ENCODE assay signal across 8 cellular contexts in genomic region chr12:89354630-89354931, GRCh38. TPM values are rescaled to one million over a fixed set of nuclear protein-coding genes. Genes with fewer than 3 reads are reported as not detected.
DNase-seq lines count a peak whose midpoint lies in the region; ATAC-seq and TF ChIP-seq lines count a peak whose summit lies in the region.

No MANE protein-coding gene starts in this region.

- H3K27me3 ChIP-seq in HUES6 (ENCODE audit: control insufficient read depth, insufficient read depth, low read length) = peaks cover 68% of the 10 kb centered on the region
- H3K27me3 ChIP-seq in body of pancreas = no peaks in the 10 kb centered on the region
- no peaks in the 10 kb centered on the region for H3K27me3 ChIP-seq in mesenchymal stem cell (ENCODE audit: control insufficient read depth in 1 of 2, insufficient read depth in 1 of 2, low read length in 2 of 2)

- H2AFZ ChIP-seq in mesenchymal stem cell (ENCODE audit: low read depth, low read length) = peak overlapping the region; percentile 42

- H3K27ac ChIP-seq in HUES6 (ENCODE audit: low read depth, low read length) (peak overlapping the region; percentile 96; the same call in 1 of the 2 replicates), body of pancreas (peak overlapping the region; percentile 99 to 100 (median 100)), mesenchymal stem cell (ENCODE audit: low read length, poor library complexity, severe bottlenecking) (peak overlapping the region; percentile 91)

- peaks cover 7% of the 10 kb centered on the region for H3K79me1 ChIP-seq in mesenchymal stem cell (replicated peaks; ENCODE audit: low read length, poor library complexity, severe bottlenecking)

- intact Hi-C loops in body of pancreas (cut with DNase I) = no loop called here

- peak overlapping the region; percentile 76 to 90 for H3K4ac ChIP-seq in mesenchymal stem cell (ENCODE audit: low read depth in 1 of 2, low read length in 2 of 2)

- peak overlapping the region; percentile 98 for H2BK120ac ChIP-seq in mesenchymal stem cell (ENCODE audit: low read depth, low read length)

- WGBS in body of pancreas, 2 donors = 5 to 9% methylated on average over 9 of the region's 9 CpGs
- 7% methylated on average over 9 of the region's 9 CpGs for WGBS in mesenchymal stem cell

- DNase-seq in Caki2 (ENCODE audit: low read depth) = peak; percentile 45
- DNase-seq in body of pancreas = peak in 1 of 4 donors; percentile 24
- peak; percentile 57 for DNase-seq in mesenchymal stem cell
- no peak for DNase-seq in H4 (ENCODE audit: low spot score)
- no peak for DNase-seq in LoVo (ENCODE audit: low spot score)

- H2AK5ac ChIP-seq in mesenchymal stem cell (ENCODE audit: low read length, severe bottlenecking) = peak overlapping the region; percentile 20

- H3K4me1 ChIP-seq in HUES6 (ENCODE audit: control insufficient read depth, insufficient read depth, low read length) = peaks cover 35% of the 10 kb centered on the region
- H3K4me1 ChIP-seq in body of pancreas = peaks cover 37% of the 10 kb centered on the region
- peaks cover 6% of the 10 kb centered on the region for H3K4me1 ChIP-seq in mesenchymal stem cell (ENCODE audit: control insufficient read depth, insufficient read depth, low read depth, low read length)

- H4K8ac ChIP-seq in mesenchymal stem cell (ENCODE audit: low read length) = peak overlapping the region; percentile 98

- TF ChIP-seq CTCF in body of pancreas (IDR thresholded peaks at IDR 0.05) = no peak

- H3K4me3 ChIP-seq in HUES6 (ENCODE audit: low read depth, low read length) (peak overlapping the region; percentile 77), body of pancreas (peak overlapping the region; percentile 47 to 77), mesenchymal stem cell (ENCODE audit: insufficient read depth in 1 of 2, low read depth in 1 of 2, low read length in 2 of 2) (peak overlapping the region; percentile 72 to 98)

- peak overlapping the region; percentile 99 for H2BK5ac ChIP-seq in mesenchymal stem cell (ENCODE audit: low read depth, low read length, poor library complexity, severe bottlenecking)

- in situ Hi-C loops in Caki2 (cut with HindIII; ENCODE audit: low pct_unique_long_range_greater_than_20kb, low sequenced_read_pairs) = no loop called here

- peak overlapping the region; percentile 66 for H2BK15ac ChIP-seq in mesenchymal stem cell (ENCODE audit: low read depth, poor library complexity, severe bottlenecking)

- no peak for TF ChIP-seq POLR2A in body of pancreas (IDR thresholded peaks at IDR 0.05)

- no peak for ATAC-seq in body of pancreas
- no peak for ATAC-seq in HG03457 (IDR thresholded peaks at IDR 0.05; ENCODE audit: unreplicated experiment)
- ATAC-seq in GM18870 (IDR thresholded peaks at IDR 0.05; ENCODE audit: unreplicated experiment) = no peak

- H3K23ac ChIP-seq in mesenchymal stem cell (ENCODE audit: low read length in 2 of 2) = peak overlapping the region in 1 of 2 experiments; percentile 23

- H3K4me2 ChIP-seq in mesenchymal stem cell (ENCODE audit: low read length, poor library complexity, severe bottlenecking) = peak overlapping the region; percentile 77

- peak overlapping the region in 1 of 2 experiments; percentile 26 for H3K14ac ChIP-seq in mesenchymal stem cell (ENCODE audit: low read length in 2 of 2)

- peak overlapping the region; percentile 98 for H3K18ac ChIP-seq in mesenchymal stem cell (ENCODE audit: low read depth in 1 of 2, low read length in 2 of 2)

- peak overlapping the region; percentile 100 for H4K91ac ChIP-seq in mesenchymal stem cell (ENCODE audit: low read length)

- H2BK12ac ChIP-seq in mesenchymal stem cell (ENCODE audit: low read length in 2 of 2) = peak overlapping the region; percentile 38 to 51

- H3K36me3 ChIP-seq in HUES6 (ENCODE audit: control insufficient read depth, insufficient read depth, low read length) (peaks cover 13% of the 10 kb centered on the region; the same call in 1 of the 2 replicates), body of pancreas (replicated peaks in 1 of 2; ENCODE audit: insufficient read depth in 1 of 2, low read depth in 2 of 2) (no peaks in the 10 kb centered on the region), mesenchymal stem cell (ENCODE audit: control insufficient read depth in 1 of 2, insufficient read depth in 2 of 2, low read depth in 1 of 2, low read length in 2 of 2) (peaks cover 0 to 36% of the 10 kb centered on the region in 2 experiments)

- H3K9me3 ChIP-seq in HUES6 (ENCODE audit: control insufficient read depth, insufficient read depth, low read depth, low read length) (no peaks in the 10 kb centered on the region), body of pancreas (no peaks in the 10 kb centered on the region), mesenchymal stem cell (ENCODE audit: control insufficient read depth, low read length) (no peaks in the 10 kb centered on the region)

- H3K9ac ChIP-seq in HUES6 (ENCODE audit: low read length) (peak overlapping the region; percentile 95), mesenchymal stem cell (ENCODE audit: low read length) (peak overlapping the region; percentile 100)

RNA-seq across cellular contexts. Expression of gene DUSP6, which starts 2.3 kb away (rescaled TPM):
- 24.3 and 24.4 TPM in 2 replicates for total RNA-seq in Caki2 (2014; rRNA removed; shearing (Covaris generic); ENCODE audit: low replicate concordance)
- total RNA-seq in body of pancreas = 10 to 100 TPM; 21.3 to 49.8 TPM
- 111 TPM for polyA plus RNA-seq in mesenchymal stem cell (2013, experiment 1 of 2)
- polyA plus RNA-seq in mesenchymal stem cell (2013, experiment 2 of 2) = 114 TPM
- 2.7 and 4.0 TPM in 2 replicates for total RNA-seq in H4 (2014; rRNA removed; shearing (Covaris generic))

Comparison
In these comparisons a context has a peak if more than half of its experiments do, and no peak if none do; other contexts are left out.
1. DNase-seq: peak in Caki2 (single experiment) and mesenchymal stem cell (single experiment); none in H4 (single experiment) and LoVo (single experiment).
2. Peak in every context shown above with its lines, with median percentiles within 50 percentile points of each other: H3K27ac ChIP-seq and H3K4me3 ChIP-seq.